Comparison of ENCODE assay signal across 13 cellular contexts in the genomic region with DNA sequence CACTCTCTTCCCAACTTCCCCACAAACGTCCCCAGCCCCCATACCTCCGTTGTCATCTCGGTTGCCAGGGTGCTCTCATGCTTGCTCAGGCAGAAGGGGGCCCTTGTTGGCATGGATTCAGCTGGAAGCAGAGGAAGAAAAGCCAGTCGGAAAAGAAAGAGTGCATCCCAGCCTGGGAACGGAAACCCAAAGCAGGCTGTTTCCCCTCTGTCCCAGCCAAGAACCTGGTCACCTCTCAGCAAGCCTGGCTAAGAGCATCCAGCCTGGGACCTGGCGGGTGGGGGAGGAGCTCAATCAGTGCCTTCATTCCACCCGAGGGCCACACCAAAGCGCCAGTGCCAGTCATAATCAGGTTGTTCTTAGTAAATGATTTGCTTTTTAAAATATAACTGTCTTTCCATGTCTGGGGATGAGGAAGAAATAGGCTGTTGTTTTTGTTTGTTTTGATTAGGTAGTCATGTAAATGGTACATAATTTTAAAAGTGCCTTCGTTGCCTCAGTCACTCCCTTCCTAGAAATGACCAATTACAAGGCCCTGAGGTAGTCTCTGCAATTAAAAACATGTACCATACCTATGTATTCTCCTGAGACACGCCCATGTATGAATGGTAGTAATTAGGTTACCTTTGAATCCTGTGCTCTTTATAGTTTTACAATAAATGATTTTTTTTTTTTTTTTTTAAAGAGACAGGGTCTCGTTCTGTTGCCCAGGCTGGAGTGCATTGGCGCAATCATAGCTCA. TPM values are rescaled to one million over a fixed set of nuclear protein-coding genes. Genes with fewer than 3 reads are reported as not detected.
DNase-seq lines count a peak whose midpoint lies in the region; ATAC-seq and TF ChIP-seq lines count a peak whose summit lies in the region.
"Had no signal": no experiment of that assay in that cellular context is flagged by ENCODE, and none has a peak within 500 bp of the region (broad histone marks: within the 10 kb centered on the region; RNA-seq: fewer than 3 reads in every experiment).

No MANE protein-coding gene starts in this region.

- H3K36me3 ChIP-seq in iPS-18a (ENCODE audit: control insufficient read depth, low read depth, low read length): no peaks in the 10 kb centered on the region
- H3K36me3 ChIP-seq in tibial nerve: no peaks in the 10 kb centered on the region
- H3K36me3 ChIP-seq: right lobe of liver had no signal

- ATAC-seq in GM21825 (IDR thresholded peaks at IDR 0.05; ENCODE audit: unreplicated experiment): no peak
- ATAC-seq: CD8-positive, alpha-beta T cell had no signal

- peak overlapping the region; percentile 7 for H3K9ac ChIP-seq in iPS-18a (ENCODE audit: low read length)

- TF ChIP-seq CTCF in tibial nerve (IDR thresholded peaks at IDR 0.05): no peak

- H3K4me1 ChIP-seq in iPS-18a (ENCODE audit: control insufficient read depth, low read depth, low read length) (peaks cover 13% of the 10 kb centered on the region), tibial nerve (peaks cover 0 to 81% (median 51%) of the 10 kb centered on the region in 4 donors)

- H3K27me3 ChIP-seq in iPS-18a (ENCODE audit: control insufficient read depth, insufficient read depth, low read length) (no peaks in the 10 kb centered on the region), tibial nerve (no peaks in the 10 kb centered on the region)
- H3K27me3 ChIP-seq: right lobe of liver had no signal

- H3K9me3 ChIP-seq in iPS-18a (ENCODE audit: control insufficient read depth, low read depth, low read length): no peaks in the 10 kb centered on the region
- no peaks in the 10 kb centered on the region for H3K9me3 ChIP-seq in tibial nerve
- H3K9me3 ChIP-seq: right lobe of liver had no signal

- H3K27ac ChIP-seq in iPS-18a (ENCODE audit: low read length) (no peak overlapping the region), tibial nerve (peak overlapping the region in 1 of 4 donors; percentile 18)
- H3K27ac ChIP-seq: right lobe of liver had no signal

- 54 to 55% methylated on average over 12 of the region's 12 CpGs for WGBS in tibial nerve, 2 donors

- TF ChIP-seq POLR2A in tibial nerve (IDR thresholded peaks at IDR 0.05): no peak

- H3K4me3 ChIP-seq in iPS-18a (ENCODE audit: low read length) (no peak overlapping the region), tibial nerve (no peak overlapping the region)
- H3K4me3 ChIP-seq: right lobe of liver had no signal

- DNase-seq in NCI-H2171 (lab: John Stamatoyannopoulos, UW) (peak; percentile 85), cerebellum (ENCODE audit: low spot score) (peak; percentile 66), retina (peak; percentile 70), tibial nerve (ENCODE audit: low spot score in 2 of 2) (no peak), cortex of kidney (lab: John Stamatoyannopoulos, UW) (no peak), H4 (ENCODE audit: low spot score) (no peak)
- DNase-seq: activated CD4-positive, alpha-beta T cell treated with anti-CD3 and anti-CD28 coated beads for 1 hour; activated effector memory CD4-positive, alpha-beta T cell treated with Interleukin-2 at 50 U/mL for 16 hours; CD8-positive, alpha-beta T cell; right lobe of liver; RPMI8226 had no signal

- no peak for TF ChIP-seq EP300 in tibial nerve (IDR thresholded peaks at IDR 0.05)

RNA-seq across cellular contexts. Expression of gene CHMP4B, which starts 21.1 kb away (rescaled TPM):
- 20.4 TPM for total RNA-seq in cerebellum
- 10 to 100 TPM; 72.0 to 93.1 (median 78.9) TPM for total RNA-seq in tibial nerve
- total RNA-seq in H4 (2014; rRNA removed; shearing (Covaris generic)): 25.7 and 36.2 TPM in 2 replicates

Comparison
In these comparisons a context has a peak if more than half of its experiments do, and no peak if none do; other contexts are left out.
1. DNase-seq: peak in NCI-H2171 (single experiment), cerebellum (single experiment) and retina (single experiment); none in tibial nerve (0 of 2), cortex of kidney (single experiment) and H4 (single experiment).